ENCODE assay signal across 1 cellular context in genomic region chr5:61162010-61162831, GRCh38.
TF ChIP-seq lines count a peak whose summit lies in the region.

Gene SMIM15 (minus strand): TSS chr5:61162468. CDS start chr5:61160171, 2,297 bp downstream.

TF ChIP-seq in K562, 482 proteins besides CTCF, POLR2A, EP300 and RAD21 (continued from another document and continues in another):
- TF ChIP-seq ZEB2 (IDR thresholded peaks at IDR 0.05) (no peak; the same call in 1 of the 2 replicates), PHF21A (IDR thresholded peaks at IDR 0.05; ENCODE audit: borderline replicate concordance, low read depth) (peak; percentile 67; the same call in 1 of the 2 replicates), DEAF1 (CRISPR knock-in tag; IDR thresholded peaks at IDR 0.05) (no peak), TRIM24 (IDR thresholded peaks at IDR 0.05) (peak in 1 of 2 experiments; percentile 35; a peak in 1 of 4 replicates), ZNF551 (CRISPR knock-in tag; IDR thresholded peaks at IDR 0.05) (no peak), MCM3 (IDR thresholded peaks at IDR 0.05) (no peak), DMBX1 (CRISPR knock-in tag; IDR thresholded peaks at IDR 0.05; ENCODE audit: borderline replicate concordance) (no peak), IFI16 (CRISPR knock-in tag; IDR thresholded peaks at IDR 0.05) (no peak), SRF (CRISPR knock-in tag; IDR thresholded peaks at IDR 0.05) (no peak), SRSF9 (IDR thresholded peaks at IDR 0.05; ENCODE audit: borderline replicate concordance, low read depth, low read length) (no peak), ZNF740 (CRISPR knock-in tag; IDR thresholded peaks at IDR 0.05) (no peak), ZNF740 (tag; IDR thresholded peaks at IDR 0.05) (no peak), KLF6 (CRISPR knock-in tag; IDR thresholded peaks at IDR 0.05; ENCODE audit: borderline replicate concordance) (no peak), POU5F1 (IDR thresholded peaks at IDR 0.05; ENCODE audit: borderline replicate concordance, low read depth, low read length, partially characterized antibody) (no peak), PHB2 (IDR thresholded peaks at IDR 0.05; ENCODE audit: low read depth) (no peak), JUND (IDR thresholded peaks at IDR 0.05; ENCODE audit: borderline replicate concordance, low read depth, low read length) (peak; percentile 57), JUND (tag; IDR thresholded peaks at IDR 0.05; ENCODE audit: borderline replicate concordance, low read depth, low read length) (no peak; the same call in 2 of the 3 replicates), HMG20B (CRISPR knock-in tag; IDR thresholded peaks at IDR 0.05) (no peak), TAF15 (IDR thresholded peaks at IDR 0.05; ENCODE audit: low read depth, low read length) (no peak), BHLHE40 (IDR thresholded peaks at IDR 0.05; ENCODE audit: low read length) (0 out of 2 replicates have a peak, but pooled peaks have one; percentile 22), ZNF445 (CRISPR knock-in tag; IDR thresholded peaks at IDR 0.05; ENCODE audit: low read depth) (no peak), GTF2A2 (tag; IDR thresholded peaks at IDR 0.05) (no peak), CEBPZ (IDR thresholded peaks at IDR 0.05; ENCODE audit: borderline replicate concordance, low read depth, low read length) (no peak), NR3C1 (CRISPR knock-in tag; IDR thresholded peaks at IDR 0.05) (no peak), NCOA2 (IDR thresholded peaks at IDR 0.05; ENCODE audit: partially characterized antibody in 2 of 2) (no peak), ZNF79 (CRISPR knock-in tag; IDR thresholded peaks at IDR 0.05; ENCODE audit: low read depth) (no peak), BRD4 (IDR thresholded peaks at IDR 0.05) (peak; percentile 75; the same call in 1 of the 2 replicates), KDM4B (IDR thresholded peaks at IDR 0.05; ENCODE audit: borderline replicate concordance in 2 of 2, low read depth in 1 of 2) (0 out of 4 replicates have a peak, but pooled peaks of 1 of the 2 experiments have one; percentile 34), ZMIZ1 (IDR thresholded peaks at IDR 0.05; ENCODE audit: low read depth in 2 of 2, low read length in 2 of 2) (peak in 1 of 2 experiments; percentile 15; a peak in 1 of 4 replicates), ZNF217 (CRISPR knock-in tag; IDR thresholded peaks at IDR 0.05) (no peak), MIER1 (IDR thresholded peaks at IDR 0.05; ENCODE audit: low read depth) (peak; percentile 48; the same call in 1 of the 2 replicates), HNRNPLL (IDR thresholded peaks at IDR 0.05; ENCODE audit: low read depth, low read length, poor library complexity, severe bottlenecking) (peak; percentile 65), ZNF134 (CRISPR knock-in tag; conservative IDR thresholded peaks at IDR 0.05) (no peak), TEAD4 (IDR thresholded peaks at IDR 0.05; ENCODE audit: low read length) (peak; percentile 5), TEAD4 (CRISPR knock-in tag; IDR thresholded peaks at IDR 0.05; ENCODE audit: borderline replicate concordance) (no peak), MLLT1 (IDR thresholded peaks at IDR 0.05) (peak; percentile 65 to 67; a peak in 3 of 4 replicates), PRMT5 (CRISPR knock-in tag; IDR thresholded peaks at IDR 0.05) (no peak), MCM2 (IDR thresholded peaks at IDR 0.05; ENCODE audit: low read depth) (no peak), COPS2 (conservative IDR thresholded peaks at IDR 0.05) (no peak), TCF7L2 (IDR thresholded peaks at IDR 0.05; ENCODE audit: low read depth, low read length) (no peak), ELF2 (CRISPR knock-in tag; IDR thresholded peaks at IDR 0.05) (peak; percentile 87), LCOR (CRISPR knock-in tag; IDR thresholded peaks at IDR 0.05) (0 out of 2 replicates have a peak, but pooled peaks have one; percentile 61), POLR2B (IDR thresholded peaks at IDR 0.05; ENCODE audit: low read depth, partially characterized antibody) (peak; percentile 73), UBTF (IDR thresholded peaks at IDR 0.05; ENCODE audit: borderline replicate concordance in 1 of 2, low read depth in 2 of 2, low read length in 2 of 2) (peak; percentile 51 to 75; a peak in 3 of 4 replicates), ZNF76 (CRISPR knock-in tag; IDR thresholded peaks at IDR 0.05; ENCODE audit: borderline replicate concordance) (no peak), CREB1 (IDR thresholded peaks at IDR 0.05) (peak; percentile 40; the same call in 1 of the 2 replicates), CREB1 (CRISPR knock-in tag; IDR thresholded peaks at IDR 0.05) (no peak; the same call in 1 of the 2 replicates), MLX (CRISPR knock-in tag; conservative IDR thresholded peaks at IDR 0.05) (0 out of 4 replicates have a peak, but pooled peaks of 1 of the 2 experiments have one; percentile 43), TGIF2 (CRISPR knock-in tag; IDR thresholded peaks at IDR 0.05) (no peak), ETS1 (conservative IDR thresholded peaks at IDR 0.05; ENCODE audit: control insufficient read depth, low read depth, low read length) (no peak; the same call in 1 of the 2 replicates), SRSF3 (IDR thresholded peaks at IDR 0.05; ENCODE audit: insufficient read depth, low read length) (no peak), ZFX (CRISPR knock-in tag; IDR thresholded peaks at IDR 0.05) (peak; percentile 95), ZBTB17 (CRISPR knock-in tag; IDR thresholded peaks at IDR 0.05) (no peak; the same call in 1 of the 2 replicates), KLF13 (tag; IDR thresholded peaks at IDR 0.05; ENCODE audit: borderline replicate concordance, low read depth) (no peak), MAFG (tag; conservative IDR thresholded peaks at IDR 0.05) (no peak), HNRNPL (IDR thresholded peaks at IDR 0.05; ENCODE audit: low read depth, low read length) (no peak), CBX8 (IDR thresholded peaks at IDR 0.05; ENCODE audit: borderline replicate concordance, extremely low read depth, low read depth, low read length, poor library complexity, severe bottlenecking) (no peak), ETV6 (IDR thresholded peaks at IDR 0.05; ENCODE audit: borderline replicate concordance in 1 of 2, low read depth in 2 of 2, low read length in 1 of 2) (peak in 1 of 2 experiments; percentile 69; a peak in 1 of 4 replicates), ETV6 (CRISPR knock-in tag; IDR thresholded peaks at IDR 0.05; ENCODE audit: borderline replicate concordance) (0 out of 2 replicates have a peak, but pooled peaks have one; percentile 39)
